ENCODE assay signal across 8 cellular contexts in the genomic region with DNA sequence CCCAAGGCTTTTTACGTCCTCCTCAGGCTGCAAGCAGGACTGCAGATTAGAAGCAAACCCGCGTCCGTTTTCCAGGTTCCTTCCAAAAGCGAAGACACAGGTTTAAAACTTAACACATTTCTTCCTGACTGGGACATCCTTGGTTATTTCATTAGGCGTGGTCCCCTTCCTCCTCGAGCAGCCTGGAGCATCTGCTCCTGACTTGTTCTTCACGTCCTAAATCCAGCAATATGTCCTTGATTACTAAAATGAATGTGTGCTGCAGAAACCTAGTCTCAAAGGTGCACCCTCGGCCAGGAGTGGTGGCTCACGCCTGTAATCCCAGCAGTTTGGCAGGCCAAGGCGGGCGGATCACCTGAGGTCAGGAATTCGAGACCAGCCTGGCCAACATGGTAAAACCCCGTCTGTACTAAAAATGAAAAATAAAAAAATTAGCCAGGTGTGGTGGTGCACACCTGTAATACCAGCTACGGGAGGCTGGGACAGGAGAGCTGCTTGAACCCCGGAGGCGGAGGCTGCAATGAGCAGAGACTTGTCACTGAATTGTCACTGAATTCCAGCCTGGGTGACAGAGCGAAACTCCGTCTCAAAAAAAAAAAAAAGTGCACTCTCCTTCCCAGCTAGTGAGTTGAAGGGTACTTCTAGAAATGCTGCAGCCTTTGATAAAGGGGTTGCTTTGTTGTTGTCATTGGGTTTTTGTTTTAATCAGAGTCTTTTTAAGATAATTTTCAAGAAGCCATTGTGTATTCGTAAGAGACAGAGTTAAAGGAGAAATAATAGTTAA. TPM values are rescaled to one million over a fixed set of nuclear protein-coding genes. Genes with fewer than 3 reads are reported as not detected.
DNase-seq lines count a peak whose midpoint lies in the region; ATAC-seq and TF ChIP-seq lines count a peak whose summit lies in the region.

No MANE protein-coding gene starts in this region.

- H3K36me3 Mint-ChIP-seq in CD4-positive, alpha-beta T cell (ENCODE audit: low read depth): peaks cover 11% of the 10 kb centered on the region
- H3K36me3 Mint-ChIP-seq in endodermal cell (ENCODE audit: low read depth): no peaks in the 10 kb centered on the region

- H3K27ac ChIP-seq in CD4-positive, alpha-beta T cell (ENCODE audit: low read depth, low read length): no peak overlapping the region
- H3K27ac ChIP-seq in endodermal cell (ENCODE audit: low read depth, low read length): no peak overlapping the region

- POLR2A ChIA-PET in CD4-positive, alpha-beta T cell (lab: Charles Lee): no interaction called here

- no peaks in the 10 kb centered on the region for H3K27me3 ChIP-seq in CD4-positive, alpha-beta T cell (ENCODE audit: control insufficient read depth, insufficient read depth, low read length)
- H3K27me3 ChIP-seq in NT2/D1 (ENCODE audit: insufficient read depth, insufficient read length) (peaks cover 23% of the 10 kb centered on the region), endodermal cell (ENCODE audit: control insufficient read depth, insufficient read depth, low read length, poor library complexity, severe bottlenecking) (no peaks in the 10 kb centered on the region), neuron (ENCODE audit: insufficient read depth, low read length) (no peaks in the 10 kb centered on the region)

- H3K9me3 ChIP-seq in CD4-positive, alpha-beta T cell (ENCODE audit: control insufficient read depth, low read length): no peaks in the 10 kb centered on the region
- H3K9me3 ChIP-seq in NT2/D1 (ENCODE audit: insufficient read depth, low read length) (no peaks in the 10 kb centered on the region), endodermal cell (ENCODE audit: control insufficient read depth, low read length) (no peaks in the 10 kb centered on the region), neuron (ENCODE audit: low read length) (no peaks in the 10 kb centered on the region)

- no peaks in the 10 kb centered on the region for H3K9me3 Mint-ChIP-seq in CD4-positive, alpha-beta T cell
- H3K9me3 Mint-ChIP-seq in endodermal cell: no peaks in the 10 kb centered on the region

- H3K27me3 Mint-ChIP-seq in CD4-positive, alpha-beta T cell: no peaks in the 10 kb centered on the region
- H3K27me3 Mint-ChIP-seq in endodermal cell (ENCODE audit: insufficient read depth): peaks cover 12% of the 10 kb centered on the region

- H3K9ac ChIP-seq in NT2/D1 (ENCODE audit: insufficient read length, low read depth) (peak overlapping the region; percentile 62), endodermal cell (ENCODE audit: extremely low read depth, low read length, poor library complexity, severe bottlenecking) (peak overlapping the region; percentile 14)

- WGBS in endodermal cell (ENCODE audit: insufficient coverage in 1 of 2, insufficient read length in 1 of 2), 2 experiments: 46 to 48% methylated on average over 19 to 20 of the region's 20 CpGs

- TF ChIP-seq CTCF in CD4-positive, alpha-beta T cell (IDR thresholded peaks at IDR 0.05): no peak
- no peak for TF ChIP-seq CTCF in endodermal cell (conservative IDR thresholded peaks at IDR 0.05)

- no peak for DNase-seq in CD4-positive, alpha-beta T cell
- DNase-seq in NT2/D1 (ENCODE audit: low read depth, low spot score) (no peak), endodermal cell (no peak), Kasumi-1 (lab: John Stamatoyannopoulos, UW) (no peak), cerebellar nuclear complex (lab: John Stamatoyannopoulos, UW) (no peak), LoVo (ENCODE audit: low spot score) (no peak)

- ATAC-seq in CD4-positive, alpha-beta T cell (ENCODE audit: poor library complexity): no peak
- ATAC-seq in GM21786 (IDR thresholded peaks at IDR 0.05; ENCODE audit: unreplicated experiment): no peak

- CTCF ChIA-PET in CD4-positive, alpha-beta T cell (lab: Charles Lee): interaction anchor here (1.9 kb wide), 1 partner anchor 20 kb away, joined by 4 read pairs; no protein-coding TSS in a partner anchor

- H3K4me1 Mint-ChIP-seq in CD4-positive, alpha-beta T cell (ENCODE audit: low read depth): peaks cover 61% of the 10 kb centered on the region
- H3K4me1 Mint-ChIP-seq in endodermal cell: peaks cover 51% of the 10 kb centered on the region

- H3K36me3 ChIP-seq in NT2/D1 (ENCODE audit: insufficient read depth, insufficient read length, low read length) (no peaks in the 10 kb centered on the region), endodermal cell (ENCODE audit: control insufficient read depth, insufficient read depth, low read length) (no peaks in the 10 kb centered on the region), neuron (ENCODE audit: insufficient read depth, low read length) (no peaks in the 10 kb centered on the region)

- peak overlapping the region; percentile 80 for H3K27ac Mint-ChIP-seq in CD4-positive, alpha-beta T cell
- H3K27ac Mint-ChIP-seq in endodermal cell: peak overlapping the region; percentile 73

- intact Hi-C loops in CD4-positive, alpha-beta T cell (cut with DNase I, micrococcal nuclease): loop anchor here (5.0 to 10.0 kb wide), 5 partner anchors 39 to 496 kb away; a partner anchor contains a TSS

- H3K4me3 ChIP-seq in NT2/D1 (ENCODE audit: insufficient read length, low read depth) (peak overlapping the region; percentile 31), endodermal cell (ENCODE audit: low read length) (peak overlapping the region; percentile 80), neuron (ENCODE audit: low read length) (peak overlapping the region; percentile 40)

- H3K4me1 ChIP-seq in NT2/D1 (ENCODE audit: insufficient read depth, insufficient read length): no peaks in the 10 kb centered on the region
- H3K4me1 ChIP-seq in endodermal cell (ENCODE audit: control insufficient read depth, insufficient read depth, low read length): peaks cover 20% of the 10 kb centered on the region
- peaks cover 25% of the 10 kb centered on the region for H3K4me1 ChIP-seq in neuron (ENCODE audit: insufficient read depth, low read length)

- H2AFZ ChIP-seq in neuron (ENCODE audit: low read depth, low read length): peak overlapping the region; percentile 75

- H3K4me3 Mint-ChIP-seq in CD4-positive, alpha-beta T cell: peak overlapping the region; percentile 93
- peak overlapping the region; percentile 92 for H3K4me3 Mint-ChIP-seq in endodermal cell

RNA-seq across cellular contexts. Expression of a gene that starts 0.9 kb away (rescaled TPM):
- total RNA-seq in CD4-positive, alpha-beta T cell: 10 to 100 TPM; 30.1 to 33.1 TPM
- 10 to 100 TPM; 37.5 to 42.3 TPM for total RNA-seq in endodermal cell
- 119 TPM for polyA plus RNA-seq in endodermal cell (2013, experiment 1 of 2)
- 96.5 TPM for polyA plus RNA-seq in endodermal cell (2013, experiment 2 of 2)
